10 cellular contexts compared by ENCODE assay signal in genomic region chr2:172340394-172340793, GRCh38.
DNase-seq lines count a peak whose midpoint lies in the region; ATAC-seq and TF ChIP-seq lines count a peak whose summit lies in the region.
"Had no signal": no experiment of that assay in that cellular context is flagged by ENCODE, and none has a peak within 500 bp of the region (broad histone marks: within the 10 kb centered on the region; RNA-seq: fewer than 3 reads in every experiment).

No MANE protein-coding gene starts in this region.

- peaks cover 0 to 30% (median 0%) of the 10 kb centered on the region in 4 donors for H3K4me1 ChIP-seq in Peyer's patch

- no peak for ATAC-seq in stimulated activated effector memory CD8-positive, alpha-beta T cell treated with anti-CD3 and anti-CD28 coated beads, Interleukin-12 subunit alpha, Interleukin-12 subunit beta, amount 100 ng/mL, for 72 hours
- no peak for ATAC-seq in HG03097 (IDR thresholded peaks at IDR 0.05; ENCODE audit: low FRiP score, unreplicated experiment)

- H3K9me3 ChIP-seq in Peyer's patch: peaks cover 0 to 6% (median 4%) of the 10 kb centered on the region in 4 donors

- TF ChIP-seq POLR2A in Peyer's patch (IDR thresholded peaks at IDR 0.05): no peak

- no peaks in the 10 kb centered on the region for H3K36me3 Mint-ChIP-seq in T-helper 1 cell treated with Interleukin-12 subunit alpha and Interleukin-12 subunit beta and Interleukin-4 antibody, amounts not matched to agents 30 μg/mL and 1 μg/mL, for 36 hours (ENCODE audit: low read depth)
- H3K36me3 Mint-ChIP-seq in stimulated activated effector memory CD8-positive, alpha-beta T cell treated with anti-CD3 and anti-CD28 coated beads, Interleukin-12 subunit alpha, Interleukin-12 subunit beta, amount 100 ng/mL, for 72 hours: no peaks in the 10 kb centered on the region

- H3K27me3 Mint-ChIP-seq in T-helper 1 cell treated with Interleukin-12 subunit alpha and Interleukin-12 subunit beta and Interleukin-4 antibody, amounts not matched to agents 30 μg/mL and 1 μg/mL, for 36 hours (ENCODE audit: low read depth): no peaks in the 10 kb centered on the region

- no peaks in the 10 kb centered on the region for H3K27me3 ChIP-seq in Peyer's patch

- no peaks in the 10 kb centered on the region for H3K36me3 ChIP-seq in Peyer's patch

- peak overlapping the region; percentile 45 for H3K4me3 Mint-ChIP-seq in T-helper 1 cell treated with Interleukin-12 subunit alpha and Interleukin-12 subunit beta and Interleukin-4 antibody, amounts not matched to agents 30 μg/mL and 1 μg/mL, for 36 hours
- peak overlapping the region; percentile 37 for H3K4me3 Mint-ChIP-seq in stimulated activated effector memory CD8-positive, alpha-beta T cell treated with anti-CD3 and anti-CD28 coated beads, Interleukin-12 subunit alpha, Interleukin-12 subunit beta, amount 100 ng/mL, for 72 hours

- peak overlapping the region in 1 of 4 donors; percentile 26 for H3K4me3 ChIP-seq in Peyer's patch

- peaks cover 14% of the 10 kb centered on the region for H3K9me3 Mint-ChIP-seq in T-helper 1 cell treated with Interleukin-12 subunit alpha and Interleukin-12 subunit beta and Interleukin-4 antibody, amounts not matched to agents 30 μg/mL and 1 μg/mL, for 36 hours
- peaks cover 4% of the 10 kb centered on the region for H3K9me3 Mint-ChIP-seq in stimulated activated effector memory CD8-positive, alpha-beta T cell treated with anti-CD3 and anti-CD28 coated beads, Interleukin-12 subunit alpha, Interleukin-12 subunit beta, amount 100 ng/mL, for 72 hours

- H3K27ac Mint-ChIP-seq in T-helper 1 cell treated with Interleukin-12 subunit alpha and Interleukin-12 subunit beta and Interleukin-4 antibody, amounts not matched to agents 30 μg/mL and 1 μg/mL, for 36 hours: no peak overlapping the region
- H3K27ac Mint-ChIP-seq in stimulated activated effector memory CD8-positive, alpha-beta T cell treated with anti-CD3 and anti-CD28 coated beads, Interleukin-12 subunit alpha, Interleukin-12 subunit beta, amount 100 ng/mL, for 72 hours: peak overlapping the region; percentile 24

- DNase-seq in T-helper 1 cell: no peak
- no peak for DNase-seq in Peyer's patch
- peak; percentile 25 for DNase-seq in fibroblast of peridontal ligament (ENCODE audit: extremely low read depth)
- no peak for DNase-seq in stimulated activated effector memory CD8-positive, alpha-beta T cell treated with anti-CD3 and anti-CD28 coated beads, Interleukin-12 subunit alpha, Interleukin-12 subunit beta, amount 100 ng/mL, for 72 hours (ENCODE audit: low spot score in 2 of 2)
- DNase-seq in NCI-H526 treated with DMSO at 0.1 percent for 48 hours (lab: John Stamatoyannopoulos, UW): no peak
- DNase-seq in RKO (ENCODE audit: low spot score): no peak
- DNase-seq: activated CD4-positive, alpha-beta T cell treated with anti-CD3 and anti-CD28 coated beads, Interleukin-2, amount 50 U/mL, for 1 hour; mesendoderm had no signal

- H3K27ac ChIP-seq in Peyer's patch: peak overlapping the region in 3 of 4 donors; percentile 52 to 84 (median 70)

- H3K4me1 Mint-ChIP-seq in T-helper 1 cell treated with Interleukin-12 subunit alpha and Interleukin-12 subunit beta and Interleukin-4 antibody, amounts not matched to agents 30 μg/mL and 1 μg/mL, for 36 hours (ENCODE audit: low read depth): peaks cover 20% of the 10 kb centered on the region
- H3K4me1 Mint-ChIP-seq in stimulated activated effector memory CD8-positive, alpha-beta T cell treated with anti-CD3 and anti-CD28 coated beads, Interleukin-12 subunit alpha, Interleukin-12 subunit beta, amount 100 ng/mL, for 72 hours: peaks cover 15% of the 10 kb centered on the region

- TF ChIP-seq CTCF in Peyer's patch (IDR thresholded peaks at IDR 0.05): no peak
